5 cellular contexts compared by ENCODE assay signal in genomic region chr6:87708581-87709427, GRCh38. TPM values are rescaled to one million over a fixed set of nuclear protein-coding genes. Genes with fewer than 3 reads are reported as not detected.
DNase-seq lines count a peak whose midpoint lies in the region; ATAC-seq, FAIRE-seq and TF ChIP-seq lines count a peak whose summit lies in the region.
"Not testable (repeated sequence)": the region's sequence is repeated elsewhere in the genome, so short reads cannot be mapped to it uniquely, and the experiment has no call there.

No MANE protein-coding gene starts in this region.

- H3K27me3 Mint-ChIP-seq in HFFc6 (ENCODE audit: insufficient read depth), result not testable (repeated sequence)

- not testable (repeated sequence) for H3K9me3 Mint-ChIP-seq in HFFc6

- TF ChIP-seq EP300 in K562 (IDR thresholded peaks at IDR 0.05; ENCODE audit: low read length), result not testable (repeated sequence)

- not testable (repeated sequence) for H3K36me3 ChIP-seq in K562 (ENCODE audit: control insufficient read depth, insufficient read depth, low read length); osteoblast (ENCODE audit: insufficient read depth, low read length)

- not testable (repeated sequence) for TF ChIP-seq RAD21 in K562 (CRISPR knock-in tag; conservative IDR thresholded peaks at IDR 0.05 in 1 of 2, IDR thresholded peaks at IDR 0.05 in 1 of 2)

- not testable (repeated sequence) for TF ChIP-seq POLR2A in K562 (conservative IDR thresholded peaks at IDR 0.05)

- FAIRE-seq in K562 (lab: Jason Lieb, UNC), result not testable (repeated sequence)

- H4K20me1 ChIP-seq in K562 (replicated peaks; ENCODE audit: control insufficient read depth, insufficient read depth, low read length); osteoblast (ENCODE audit: insufficient read depth, low read length): not testable (repeated sequence)

- not testable (repeated sequence) for TF ChIP-seq CTCF in AG10803 (conservative IDR thresholded peaks at IDR 0.05; ENCODE audit: low read length); HFFc6 (IDR thresholded peaks at IDR 0.05); K562 (IDR thresholded peaks at IDR 0.05 in 2 of 3, conservative IDR thresholded peaks at IDR 0.05 in 1 of 3; ENCODE audit: insufficient read depth in 2 of 3, low read depth in 1 of 3, low read length in 3 of 3); osteoblast (IDR thresholded peaks at IDR 0.05; ENCODE audit: extremely low read depth, low read depth, low read length)

- POLR2A ChIA-PET in K562 (lab: Yijun Ruan, JAX), result interaction anchor here (0.6 kb wide), 1 partner anchor 9 kb away, joined by 5 read pairs; no protein-coding TSS in a partner anchor

- H3K4me3 ChIP-seq in AG10803 (ENCODE audit: low read length); K562; osteoblast (ENCODE audit: insufficient read depth, low read length): not testable (repeated sequence)

- not testable (repeated sequence) for H3K4me2 ChIP-seq in K562 (ENCODE audit: insufficient read depth, low read length); osteoblast (ENCODE audit: insufficient read depth, low read length)

- not testable (repeated sequence) for H3K79me2 ChIP-seq in K562 (ENCODE audit: control insufficient read depth, insufficient read depth, low read length); osteoblast (ENCODE audit: insufficient read depth, low read length)

- H3K4me3 Mint-ChIP-seq in HFFc6, result not testable (repeated sequence)

- 79% methylated on average over 3 of the region's 7 CpGs for WGBS in K562 (ENCODE audit: insufficient coverage, low coverage, missing lambda C conversion rate)

- not testable (repeated sequence) for H2AFZ ChIP-seq in K562 (ENCODE audit: low read depth, low read length); osteoblast (ENCODE audit: low read length)

- not testable (repeated sequence) for H3K9ac ChIP-seq in K562 (ENCODE audit: insufficient read depth in 1 of 2, low read depth in 2 of 2, low read length in 2 of 2)

- H3K27ac ChIP-seq in K562 (ENCODE audit: extremely low read depth, low read depth, low read length), result not testable (repeated sequence)
- H3K27ac ChIP-seq in osteoblast (ENCODE audit: low read depth, low read length), result peak overlapping the region; percentile 37

- peaks cover 54% of the 10 kb centered on the region for H3K4me1 Mint-ChIP-seq in HFFc6 (ENCODE audit: low read depth)

- CTCF ChIA-PET in K562 (lab: Yijun Ruan, JAX; ENCODE audit: low intra/inter-chr PET ratio), result not testable (repeated sequence)

- intact Hi-C loops in K562 (cut with micrococcal nuclease), result loop anchor here (10.0 kb wide), 1 partner anchor 234 kb away; the partner anchor contains the start of gene SLC35A1

- not testable (repeated sequence) for BruUV-seq in K562 (replicated peaks; lab: Mats Ljungman, UMichigan)

- H3K9me1 ChIP-seq in K562 (ENCODE audit: control insufficient read depth, insufficient read depth, low read length), result not testable (repeated sequence)

- H3K9me3 ChIP-seq in K562 (replicated peaks; ENCODE audit: control insufficient read depth, insufficient read depth, low read depth, low read length); osteoblast (ENCODE audit: low read depth, low read length): not testable (repeated sequence)

- H3K4me1 ChIP-seq in K562 (replicated peaks in 1 of 2; ENCODE audit: control insufficient read depth in 2 of 2, insufficient read depth in 2 of 2, low read length in 2 of 2) (peaks cover 0 to 15% of the 10 kb centered on the region in 2 experiments; a peak in 4 of 5 replicates), osteoblast (ENCODE audit: insufficient read depth, low read length) (peaks cover 21% of the 10 kb centered on the region)

- in situ Hi-C loops in K562 (cut with MboI), result not testable (repeated sequence)

- not testable (repeated sequence) for H3K27ac Mint-ChIP-seq in HFFc6

- H3K27me3 ChIP-seq in K562 (ENCODE audit: control insufficient read depth in 2 of 2, insufficient read depth in 2 of 2, low read length in 2 of 2); osteoblast (ENCODE audit: insufficient read depth, low read length): not testable (repeated sequence)

- H3K36me3 Mint-ChIP-seq in HFFc6 (ENCODE audit: low read depth), result not testable (repeated sequence)

- not testable (repeated sequence) for ATAC-seq in K562

- peak; percentile 23 for DNase-seq in AG10803 (ENCODE audit: low read depth)
- DNase-seq in EL, result peak; percentile 46
- peak; percentile 43 for DNase-seq in HFFc6
- not testable (repeated sequence) for DNase-seq in K562 (ENCODE audit: extremely low read depth in 1 of 4, low spot score in 3 of 4); osteoblast (ENCODE audit: insufficient read length, low spot score, missing footprints)

TF ChIP-seq in K562, 482 proteins besides CTCF, POLR2A, EP300 and RAD21:
- TF ChIP-seq ZNF146 (CRISPR knock-in tag; IDR thresholded peaks at IDR 0.05; ENCODE audit: unreplicated experiment) (peak; percentile 39), NFIC (IDR thresholded peaks at IDR 0.05) (peak; percentile 44), BCOR (IDR thresholded peaks at IDR 0.05) (peak; percentile 27; the same call in 1 of the 2 replicates)

RNA-seq across cellular contexts. Expression of gene AKIRIN2, which starts 6.8 kb away (rescaled TPM):
- total RNA-seq in HFFc6 (2021; fragmentation: NEBNext Ultra II Directional; extraction: Animal tissue kit (Norgen Biotek cat#: 25700)), result 10 to 100 TPM; 47.0 to 63.1 (median 55.8) TPM
- 39.9 and 72.7 TPM in 2 replicates for total RNA-seq in K562 (2011; cell fraction: chromatin; rRNA removed; ENCODE audit: low replicate concordance)
- total RNA-seq in K562 (2011; cell fraction: nucleolus; rRNA removed), result 43.6 and 44.0 TPM in 2 replicates
- 65.6 and 75.4 TPM in 2 replicates for total RNA-seq in K562 (2011; cell fraction: nucleoplasm; rRNA removed)
- total RNA-seq in K562 (2014; rRNA removed) (28.1 and 31.1 TPM in 2 replicates), K562 (2014; rRNA removed; fragmentation: Illumina TruSeq; extraction: Trizol) (20.0 and 20.3 TPM in 2 replicates), K562 (2015; rRNA removed; fragmentation: Illumina TruSeq; extraction: Trizol) (15.7 and 16.0 TPM in 2 replicates), K562 (2021) (57.4 and 63.9 TPM in 2 replicates), osteoblast (15.2 and 18.3 TPM in 2 replicates)
- polyA plus RNA-seq in K562 (2011; rRNA removed) (31.8 and 34.2 TPM in 2 replicates), K562 (2014; fragmentation: Illumina TruSeq; extraction: Trizol) (37.6 and 38.8 TPM in 2 replicates), K562 (2014; fragmentation: Nextera tagmentation; extraction: Ambion mirVana) (1 to 10 TPM; 5.8 to 9.1 TPM), K562 (2014; rRNA removed) (38.3 and 47.4 TPM in 2 replicates)
- polyA plus RNA-seq in K562 (2011; cell fraction: cytosol; rRNA removed), result 17.0 and 25.7 TPM in 2 replicates
- 36.0 and 50.3 TPM in 2 replicates for polyA plus RNA-seq in K562 (2011; cell fraction: nucleus; rRNA removed)
- polyA plus RNA-seq in K562 (2012), result 49.2 and 53.0 TPM in 2 replicates
- 20.1 and 24.1 TPM in 2 replicates for polyA minus RNA-seq in K562 (2011; rRNA and poly(A)+ RNA removed)
- 21.3 and 26.2 TPM in 2 replicates for polyA minus RNA-seq in K562 (2011; cell fraction: cytosol; rRNA and poly(A)+ RNA removed)
- polyA minus RNA-seq in K562 (2011; cell fraction: nucleus; rRNA and poly(A)+ RNA removed), result 37.4 and 45.0 TPM in 2 replicates
